Comparison of ENCODE assay signal across 14 cellular contexts in genomic region chr7:90222811-90223725, GRCh38. TPM values are rescaled to one million over a fixed set of nuclear protein-coding genes. Genes with fewer than 3 reads are reported as not detected.
DNase-seq lines count a peak whose midpoint lies in the region; ATAC-seq, FAIRE-seq and TF ChIP-seq lines count a peak whose summit lies in the region.
"Had no signal": no experiment of that assay in that cellular context is flagged by ENCODE, and none has a peak within 500 bp of the region (broad histone marks: within the 10 kb centered on the region; RNA-seq: fewer than 3 reads in every experiment).

No MANE protein-coding gene starts in this region.

- no peak for ATAC-seq in HG03045 (IDR thresholded peaks at IDR 0.05; ENCODE audit: unreplicated experiment)
- no peak for ATAC-seq in HG02623 (IDR thresholded peaks at IDR 0.05; ENCODE audit: unreplicated experiment)

- peaks cover 0 to 5% (median 0%) of the 10 kb centered on the region in 8 donors for H3K9me3 Mint-ChIP-seq in CD4-positive, alpha-beta memory T cell

- CTCF ChIA-PET in CD4-positive, alpha-beta memory T cell (lab: Charles Lee; ENCODE audit: partially characterized antibody), result no interaction called here

- no peaks in the 10 kb centered on the region for H3K36me3 Mint-ChIP-seq in CD4-positive, alpha-beta memory T cell

- intact Hi-C loops in CD4-positive, alpha-beta memory T cell (cut with micrococcal nuclease), result no loop called here

- H3K27ac Mint-ChIP-seq in CD4-positive, alpha-beta memory T cell, result no peak overlapping the region

- no peak for FAIRE-seq in frontal cortex (lab: Jason Lieb, UNC)
- FAIRE-seq: GM19239, small intestine had no signal

- no peak for TF ChIP-seq EP300 in Ishikawa (IDR thresholded peaks at IDR 0.05; ENCODE audit: borderline replicate concordance)

- no peaks in the 10 kb centered on the region for H3K36me3 ChIP-seq in CD4-positive, alpha-beta memory T cell (ENCODE audit: insufficient read depth, low read length)
- H3K36me3 ChIP-seq: cardiac muscle cell, WERI-Rb-1 had no signal

- POLR2A ChIA-PET in CD4-positive, alpha-beta memory T cell (lab: Charles Lee; ENCODE audit: partially characterized antibody), result no interaction called here

- no peaks in the 10 kb centered on the region for H3K4me1 ChIP-seq in CD4-positive, alpha-beta memory T cell (ENCODE audit: insufficient read depth, low read length)

- TF ChIP-seq RAD21 in Ishikawa (IDR thresholded peaks at IDR 0.05; ENCODE audit: low read depth), result no peak

- no peak overlapping the region for H3K4me3 ChIP-seq in AG09309 (ENCODE audit: control insufficient read depth, low read depth, low read length)
- H3K4me3 ChIP-seq in CD4-positive, alpha-beta memory T cell (ENCODE audit: low read length in 2 of 2), result no peak overlapping the region
- H3K4me3 ChIP-seq: cardiac muscle cell had no signal

- peaks cover 19 to 24% of the 10 kb centered on the region in 2 donors for H3K27me3 Mint-ChIP-seq in CD4-positive, alpha-beta memory T cell

- DNase-seq in AG09309 (ENCODE audit: low read depth) (peak; percentile 67), dedifferentiated amniotic fluid mesenchymal stem cell (ENCODE audit: extremely low spot score) (peak; percentile 40), myocyte (ENCODE audit: low read depth) (peak; percentile 80), frontal cortex (ENCODE audit: low spot score in 2 of 2) (no peak)
- DNase-seq in CD4-positive, alpha-beta memory T cell, result no peak
- DNase-seq: NCI-H1436 treated with DMSO at 0.1 percent for 48 hours, small intestine, WERI-Rb-1 had no signal

- H3K27me3 ChIP-seq in CD4-positive, alpha-beta memory T cell (ENCODE audit: insufficient read depth, low read length), result no peaks in the 10 kb centered on the region
- H3K27me3 ChIP-seq: cardiac muscle cell had no signal

- H3K4me1 Mint-ChIP-seq in CD4-positive, alpha-beta memory T cell, result no peaks in the 10 kb centered on the region

- H3K27ac ChIP-seq in CD4-positive, alpha-beta memory T cell (ENCODE audit: low read depth, low read length), result no peak overlapping the region
- H3K27ac ChIP-seq: cardiac muscle cell, HL-60, WERI-Rb-1 had no signal

- TF ChIP-seq CTCF in AG09309 (IDR thresholded peaks at IDR 0.05; ENCODE audit: control insufficient read depth, insufficient read depth, low read depth, low read length, missing control alignments), result no peak

- H3K4me3 Mint-ChIP-seq in CD4-positive, alpha-beta memory T cell, result no peak overlapping the region

- H3K9me3 ChIP-seq in CD4-positive, alpha-beta memory T cell (ENCODE audit: control insufficient read depth in 1 of 2, low read length in 2 of 2), result no peaks in the 10 kb centered on the region

TF ChIP-seq in Ishikawa, 13 proteins besides CTCF, POLR2A, EP300 and RAD21:
- TF ChIP-seq, protein P1, sequence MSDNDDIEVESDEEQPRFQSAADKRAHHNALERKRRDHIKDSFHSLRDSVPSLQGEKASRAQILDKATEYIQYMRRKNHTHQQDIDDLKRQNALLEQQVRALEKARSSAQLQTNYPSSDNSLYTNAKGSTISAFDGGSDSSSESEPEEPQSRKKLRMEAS (IDR thresholded peaks at IDR 0.05), result no peak
- TF ChIP-seq NFIC (IDR thresholded peaks at IDR 0.05) (no peak), EGR1 (IDR thresholded peaks at IDR 0.05) (peak; percentile 88), CEBPB (IDR thresholded peaks at IDR 0.05) (peak; percentile 37; the same call in 1 of the 2 replicates)

RNA-seq across cellular contexts. Expression of gene STEAP2, which starts 11.5 kb away (rescaled TPM):
- total RNA-seq in myocyte (6.9 and 7.1 TPM in 2 replicates), frontal cortex (2.4 TPM)
- 2.0 TPM for polyA plus RNA-seq in myocyte (2012)
- under 1 TPM in 1 of 2 experiments, not detected in 1; 0.06 TPM for total RNA-seq in CD4-positive, alpha-beta memory T cell
- polyA plus RNA-seq in CD4-positive, alpha-beta memory T cell, result not detected

RNA-seq across cellular contexts. Expression of gene CFAP69, which starts 21.9 kb away (rescaled TPM):
- total RNA-seq in myocyte, result 2.0 and 2.5 TPM in 2 replicates
- 2.0 TPM for polyA plus RNA-seq in myocyte (2012)
- under 1 TPM in 1 of 2 experiments, not detected in 1; 0.58 TPM for total RNA-seq in CD4-positive, alpha-beta memory T cell
- polyA plus RNA-seq in CD4-positive, alpha-beta memory T cell, result not detected
- total RNA-seq in frontal cortex, result 3.3 TPM

Comparison
In these comparisons a context has a peak if more than half of its experiments do, and no peak if none do; other contexts are left out.
1. DNase-seq: peak in AG09309 (single experiment), dedifferentiated amniotic fluid mesenchymal stem cell (single experiment) and myocyte (single experiment); none in CD4-positive, alpha-beta memory T cell (0 of 5) and frontal cortex (0 of 2).